Comparison of ENCODE assay signal across 26 cellular contexts in the genomic region with DNA sequence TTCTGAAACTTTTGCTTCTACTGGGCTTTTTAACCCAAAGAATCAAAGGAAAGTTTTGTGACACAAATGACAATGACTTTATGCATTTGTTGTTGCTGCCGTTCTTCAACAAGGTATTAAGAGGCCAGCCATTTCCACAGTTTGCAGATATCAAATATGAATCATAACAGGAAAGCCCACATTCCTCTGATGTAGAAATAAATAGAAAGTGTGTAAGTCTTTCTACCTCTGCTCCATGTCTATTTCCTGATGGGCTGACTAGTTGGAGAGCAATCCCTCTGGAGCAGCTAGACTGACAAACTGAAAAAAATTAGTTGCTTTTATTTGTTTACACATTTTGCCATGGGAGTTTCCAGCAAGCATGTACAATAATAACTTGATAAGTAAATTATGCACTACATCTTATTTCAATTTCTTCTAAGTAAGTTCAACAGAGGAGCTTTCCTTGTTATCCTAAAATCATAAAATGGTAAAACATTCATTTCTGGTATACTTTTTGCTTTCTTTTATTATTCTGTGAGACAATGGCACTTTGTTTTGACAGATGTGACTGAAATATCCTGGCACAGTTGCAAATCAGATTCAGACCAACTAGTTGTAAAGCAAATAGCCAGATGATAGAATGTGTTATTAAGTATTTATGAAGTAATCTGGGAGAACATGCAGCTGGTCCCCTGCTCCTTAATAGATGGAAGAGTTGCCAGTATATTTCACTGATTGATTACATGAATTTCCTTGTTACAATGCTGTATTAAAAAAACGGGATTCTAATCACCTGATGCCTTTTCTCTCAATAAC.
DNase-seq lines count a peak whose midpoint lies in the region; ATAC-seq, FAIRE-seq and TF ChIP-seq lines count a peak whose summit lies in the region.
"Had no signal": no experiment of that assay in that cellular context is flagged by ENCODE, and none has a peak within 500 bp of the region (broad histone marks: within the 10 kb centered on the region; RNA-seq: fewer than 3 reads in every experiment).

No MANE protein-coding gene starts in this region.

- no peak overlapping the region for H3K4me3 ChIP-seq in body of pancreas
- no peak overlapping the region for H3K4me3 ChIP-seq in left lung
- no peak overlapping the region for H3K4me3 ChIP-seq in mucosa of descending colon
- no peak overlapping the region for H3K4me3 ChIP-seq in lower leg skin (ENCODE audit: low read depth, poor library complexity, severe bottlenecking)
- H3K4me3 ChIP-seq: Peyer's patch, sigmoid colon had no signal

- TF ChIP-seq CTCF in Calu3 (IDR thresholded peaks at IDR 0.05; ENCODE audit: unreplicated experiment) (no peak), body of pancreas (IDR thresholded peaks at IDR 0.05) (no peak), left lung (IDR thresholded peaks at IDR 0.05) (no peak), mucosa of descending colon (IDR thresholded peaks at IDR 0.05) (no peak), lower leg skin (IDR thresholded peaks at IDR 0.05) (no peak)

- H3K36me3 ChIP-seq in body of pancreas (replicated peaks in 1 of 2; ENCODE audit: insufficient read depth in 1 of 2, low read depth in 2 of 2) (no peaks in the 10 kb centered on the region), left lung (no peaks in the 10 kb centered on the region), mucosa of descending colon (ENCODE audit: low read depth) (no peaks in the 10 kb centered on the region)
- H3K36me3 ChIP-seq: Peyer's patch, sigmoid colon had no signal

- TF ChIP-seq POLR2A in body of pancreas (IDR thresholded peaks at IDR 0.05) (no peak), GM12892 (IDR thresholded peaks at IDR 0.05; ENCODE audit: low read depth, low read length) (no peak), lower leg skin (IDR thresholded peaks at IDR 0.05) (no peak)

- peak overlapping the region; percentile 87 for H3K27ac Mint-ChIP-seq in Calu3 (ENCODE audit: unreplicated experiment)
- H3K27ac Mint-ChIP-seq: activated T-cell treated with anti-CD3 and anti-CD28 coated beads, Interleukin-2, amount 50 U/mL, for 72 hours; natural killer cell; T-helper 1 cell treated with Interleukin-12 subunit alpha and Interleukin-12 subunit beta and Interleukin-4 antibody, amounts not matched to agents 30 μg/mL and 1 μg/mL, for 36 hours had no signal

- H3K27ac ChIP-seq in body of pancreas (peak overlapping the region in 1 of 4 donors; percentile 23), left lung (peak overlapping the region in 1 of 2 donors; percentile 16)
- H3K27ac ChIP-seq: HL-60, Peyer's patch, sigmoid colon had no signal

- DNase-seq in Calu3 (peak; percentile 28), HT-29 (ENCODE audit: low spot score) (peak; percentile 84), body of pancreas (peak in 2 of 4 donors; percentile 10 to 38), left lung (no peak), mucosa of descending colon (no peak), GM12892 (ENCODE audit: insufficient read length) (no peak), lower leg skin (ENCODE audit: low spot score in 2 of 2) (no peak)
- no peak for DNase-seq in activated CD4-positive, alpha-beta T cell treated with anti-CD3 and anti-CD28 coated beads, Interleukin-2, amount 50 U/mL, for 1 hour
- DNase-seq: activated CD4-positive, alpha-beta T cell treated with anti-CD3 and anti-CD28 coated beads for 1 hour; activated T-cell treated with anti-CD3 and anti-CD28 coated beads, Interleukin-2, amount 50 U/mL, for 72 hours; anterior cingulate cortex; C1 segment of cervical spinal cord; effector CD8-positive, alpha-beta T cell; head of caudate nucleus; kidney glomerular epithelial cell; MV-4-11; natural killer cell; NCI-H345; Peyer's patch; sigmoid colon; stimulated activated naive CD4-positive, alpha-beta T cell had no signal

- 14 to 18% methylated on average over 2 of the region's 2 CpGs for WGBS in body of pancreas, 2 donors
- 38 to 43% methylated on average over 2 of the region's 2 CpGs for WGBS in lower leg skin, 2 donors

- no peak overlapping the region for H3K4me3 Mint-ChIP-seq in Calu3 (ENCODE audit: low read depth, unreplicated experiment)
- H3K4me3 Mint-ChIP-seq: activated T-cell treated with anti-CD3 and anti-CD28 coated beads, Interleukin-2, amount 50 U/mL, for 72 hours; natural killer cell; T-helper 1 cell treated with Interleukin-12 subunit alpha and Interleukin-12 subunit beta and Interleukin-4 antibody, amounts not matched to agents 30 μg/mL and 1 μg/mL, for 36 hours had no signal

- H3K4me1 Mint-ChIP-seq in Calu3 (ENCODE audit: low read depth, unreplicated experiment) = peaks cover 59% of the 10 kb centered on the region
- H3K4me1 Mint-ChIP-seq: natural killer cell had no signal

- H3K9me3 ChIP-seq in body of pancreas = no peaks in the 10 kb centered on the region
- no peaks in the 10 kb centered on the region for H3K9me3 ChIP-seq in left lung
- no peaks in the 10 kb centered on the region for H3K9me3 ChIP-seq in mucosa of descending colon
- H3K9me3 ChIP-seq: Peyer's patch, sigmoid colon had no signal

- CTCF ChIA-PET in Calu3 (lab: Charles Lee) = interaction anchor here (0.5 to 1.2 kb wide), 3 partner anchors 51 to 844 kb away, joined by 3 to 6 read pairs (median 5); no protein-coding TSS in a partner anchor

- intact Hi-C loops in Calu3 (cut with micrococcal nuclease; ENCODE audit: unreplicated experiment) (loop anchor here (10.0 kb wide), 4 partner anchors 80 to 240 kb away; no protein-coding TSS in a partner anchor), body of pancreas (cut with DNase I) (no loop called here), left lung (cut with DNase I) (no loop called here), mucosa of descending colon (cut with DNase I, micrococcal nuclease) (no loop called here), lower leg skin (cut with DNase I; ENCODE audit: low total_unique reads) (no loop called here)

- ATAC-seq in body of pancreas (peak; percentile 67), left lung (peak; percentile 76), mucosa of descending colon (no peak)
- ATAC-seq: activated T-cell treated with anti-CD3 and anti-CD28 coated beads, Interleukin-2, amount 50 U/mL, for 72 hours; natural killer cell had no signal

- H3K27me3 Mint-ChIP-seq in Calu3 (ENCODE audit: unreplicated experiment) = no peaks in the 10 kb centered on the region

- no peak for FAIRE-seq in GM12892 (lab: Jason Lieb, UNC)
- FAIRE-seq: G401.6, GM19239, H1 had no signal

- peaks cover 14% of the 10 kb centered on the region for H3K36me3 Mint-ChIP-seq in Calu3 (ENCODE audit: insufficient read depth, unreplicated experiment)
- H3K36me3 Mint-ChIP-seq: natural killer cell had no signal

- peaks cover 12% of the 10 kb centered on the region for H3K4me1 ChIP-seq in body of pancreas
- peaks cover 10 to 12% of the 10 kb centered on the region in 2 donors for H3K4me1 ChIP-seq in left lung
- H3K4me1 ChIP-seq in mucosa of descending colon (ENCODE audit: low read depth) = no peaks in the 10 kb centered on the region
- H3K4me1 ChIP-seq: Peyer's patch, sigmoid colon had no signal

- BruUV-seq in Calu3 (replicated peaks; lab: Mats Ljungman, UMichigan) = no TSS peak

- peaks cover 5% of the 10 kb centered on the region for H3K9me3 Mint-ChIP-seq in Calu3 (ENCODE audit: low read depth, unreplicated experiment)
- H3K9me3 Mint-ChIP-seq: activated T-cell treated with anti-CD3 and anti-CD28 coated beads, Interleukin-2, amount 50 U/mL, for 72 hours; natural killer cell; T-helper 1 cell treated with Interleukin-12 subunit alpha and Interleukin-12 subunit beta and Interleukin-4 antibody, amounts not matched to agents 30 μg/mL and 1 μg/mL, for 36 hours had no signal

- peaks cover 0 to 3% of the 10 kb centered on the region in 2 donors for H3K27me3 ChIP-seq in body of pancreas
- H3K27me3 ChIP-seq in left lung = no peaks in the 10 kb centered on the region
- H3K27me3 ChIP-seq: sigmoid colon had no signal

Comparison
In these comparisons a context has a peak if more than half of its experiments do, and no peak if none do; other contexts are left out.
1. DNase-seq: peak in Calu3 (single experiment) and HT-29 (single experiment); none in left lung (0 of 2), mucosa of descending colon (0 of 3), GM12892 (single experiment), activated CD4-positive, alpha-beta T cell treated with anti-CD3 and anti-CD28 coated beads, Interleukin-2, amount 50 U/mL, for 1 hour (single experiment) and lower leg skin (0 of 2).